2 cellular contexts compared by ENCODE assay signal in the genomic region with DNA sequence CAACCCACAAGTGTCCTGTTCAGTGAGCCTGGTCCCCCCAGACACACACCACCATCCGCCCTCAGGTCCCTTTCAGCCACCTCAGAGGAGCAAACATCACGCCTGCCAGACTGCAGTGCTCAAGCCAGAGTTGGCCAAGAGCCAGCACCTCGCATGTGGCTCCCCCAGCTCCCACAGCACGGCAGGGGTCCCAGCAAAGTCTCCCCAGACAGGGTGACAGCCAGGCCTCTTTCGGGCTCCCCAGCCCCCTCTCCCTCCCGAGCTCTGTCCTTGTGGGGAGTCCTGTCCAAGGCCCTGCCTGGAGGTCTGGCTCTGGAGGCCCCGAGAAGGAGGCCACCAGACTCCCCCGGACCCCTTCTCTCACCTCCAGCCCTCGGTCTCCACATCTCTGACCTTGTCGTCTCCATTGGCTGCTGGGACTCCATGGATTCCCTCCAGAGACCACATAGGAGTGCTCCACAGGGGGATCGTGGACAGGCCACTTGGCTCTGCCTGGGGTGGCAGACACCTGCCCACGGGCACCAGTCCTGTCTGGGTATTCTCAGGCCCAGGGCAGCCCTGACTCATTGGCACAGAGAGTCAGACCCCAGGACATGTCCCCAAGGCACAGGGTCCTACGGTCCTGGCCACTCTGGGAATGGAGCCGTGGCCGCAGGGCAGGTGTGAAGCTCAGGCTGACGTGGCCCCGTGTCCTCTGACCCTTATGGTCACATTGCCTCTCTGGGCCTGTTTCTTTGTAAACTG.
TF ChIP-seq lines count a peak whose summit lies in the region.

No MANE protein-coding gene starts in this region.

TF ChIP-seq in GM12891, 5 proteins besides CTCF, POLR2A, EP300 and RAD21:
- TF ChIP-seq POLR2AphosphoS5 (IDR thresholded peaks at IDR 0.05; ENCODE audit: low read depth, low read length) (no peak), POU2F2 (IDR thresholded peaks at IDR 0.05; ENCODE audit: low read depth, low read length) (no peak), TAF1 (IDR thresholded peaks at IDR 0.05; ENCODE audit: low read depth, low read length) (no peak), SPI1 (IDR thresholded peaks at IDR 0.05; ENCODE audit: low read depth, low read length) (no peak), PAX5 (IDR thresholded peaks at IDR 0.05; ENCODE audit: insufficient read depth, low read length, severe bottlenecking) (no peak)
TF ChIP-seq in GM12891: peak in this region for 0.

TF ChIP-seq in HepG2, 621 proteins besides CTCF, POLR2A, EP300 and RAD21:
- TF ChIP-seq ZNF687 (CRISPR knock-in tag; IDR thresholded peaks at IDR 0.05) (peak; percentile 24), AGO1 (IDR thresholded peaks at IDR 0.05; ENCODE audit: low read depth, low read length, poor library complexity, severe bottlenecking) (peak; percentile 72), ZNF770 (CRISPR knock-in tag; IDR thresholded peaks at IDR 0.05) (peak; percentile 38; the same call in 1 of the 2 replicates), AGO2 (optimal IDR thresholded peaks at IDR 0.05; ENCODE audit: low read depth, low read length) (peak; percentile 95), HNRNPH1 (optimal IDR thresholded peaks at IDR 0.05; ENCODE audit: low read depth, low read length) (peak; percentile 51), HNRNPL (IDR thresholded peaks at IDR 0.05; ENCODE audit: low read depth, low read length) (0 out of 2 replicates have a peak, but pooled peaks have one; percentile 56), POLR2G (IDR thresholded peaks at IDR 0.05; ENCODE audit: low read depth, low read length) (peak; percentile 66), HMG20A (CRISPR knock-in tag; IDR thresholded peaks at IDR 0.05; ENCODE audit: borderline replicate concordance) (no peak), ZNF572 (CRISPR knock-in tag; IDR thresholded peaks at IDR 0.05) (no peak)
TF ChIP-seq in HepG2: peak in this region for 7.
